In genomic region chr13:61685683-61686013, GRCh38 we compare ENCODE assay signal across 1 cellular context.
TF ChIP-seq lines count a peak whose summit lies in the region.

No MANE protein-coding gene starts in this region.

TF ChIP-seq in GM23338, 12 proteins besides CTCF, POLR2A, EP300 and RAD21 (continued from another document):
- no peak for TF ChIP-seq ZNF462 (CRISPR knock-in tag; IDR thresholded peaks at IDR 0.05)
